In genomic region chr12:93426406-93426805, GRCh38 we compare ENCODE assay signal across 13 cellular contexts. TPM values are rescaled to one million over a fixed set of nuclear protein-coding genes. Genes with fewer than 3 reads are reported as not detected.
A peak's percentile ranks its signal among the peaks of the same experiment; 100 is the strongest.
DNase-seq lines count a peak whose midpoint lies in the region; ATAC-seq, FAIRE-seq and TF ChIP-seq lines count a peak whose summit lies in the region.
"Had no signal": no experiment of that assay in that cellular context is flagged by ENCODE, and none has a peak within 500 bp of the region (broad histone marks: within the 10 kb centered on the region; RNA-seq: fewer than 3 reads in every experiment).

No MANE protein-coding gene starts in this region.

- no peak for TF ChIP-seq EP300 in GM12878 (IDR thresholded peaks at IDR 0.05; ENCODE audit: borderline replicate concordance in 1 of 2, control insufficient read depth in 1 of 2, low read depth in 2 of 2, low read length in 2 of 2)

- H3K4me1 ChIP-seq in GM12878 (ENCODE audit: control insufficient read depth, insufficient read depth, low read length) (peaks cover 83% of the 10 kb centered on the region), prostate gland (replicated peaks) (peaks cover 23% of the 10 kb centered on the region), BE2C (peaks cover 7% of the 10 kb centered on the region)

- peaks cover 3% of the 10 kb centered on the region; the same call in 1 of the 2 replicates for H4K20me1 ChIP-seq in GM12878 (ENCODE audit: control insufficient read depth, insufficient read depth)

- DNase-seq in activated CD4-positive, alpha-beta memory T cell treated with anti-CD3 and anti-CD28 coated beads for 36 hours, result no peak
- no peak for DNase-seq in activated CD4-positive, alpha-beta memory T cell treated with anti-CD3 and anti-CD28 coated beads, Interleukin-2, amount 10 ng/mL, durations not matched to agents 7 days and 5 days
- DNase-seq in GM12878 (ENCODE audit: low read depth, low spot score) (no peak), prostate gland (ENCODE audit: low spot score) (no peak), BE2C (no peak), nucleus accumbens (lab: John Stamatoyannopoulos, UW) (no peak), amniotic stem cell (lab: John Stamatoyannopoulos, UW) (no peak)
- DNase-seq: activated effector memory CD4-positive, alpha-beta T cell treated with anti-CD3 and anti-CD28 coated beads, Interleukin-2, amount 50 U/mL, for 16 hours; NCI-H1417; spleen; stimulated activated naive CD4-positive, alpha-beta T cell treated with Interleukin-2 at 50 U/mL for 16 hours had no signal

- H3K9me3 ChIP-seq in GM12878 (replicated peaks; ENCODE audit: control insufficient read depth, insufficient read depth, low read length), result no peaks in the 10 kb centered on the region
- H3K9me3 ChIP-seq in prostate gland, result no peaks in the 10 kb centered on the region
- H3K9me3 ChIP-seq in BE2C, result no peaks in the 10 kb centered on the region
- H3K9me3 ChIP-seq: spleen had no signal

- ATAC-seq in HG02623 (IDR thresholded peaks at IDR 0.05; ENCODE audit: unreplicated experiment) (peak; percentile 34), GM12878 (peak; percentile 35)

- TF ChIP-seq POLR2A in GM12878 (IDR thresholded peaks at IDR 0.05; ENCODE audit: low read depth, low read length) (no peak), prostate gland (IDR thresholded peaks at IDR 0.05) (no peak)

- no TSS peak for BruUV-seq in GM12878 (replicated peaks; lab: Mats Ljungman, UMichigan)

- H3K9me3 Mint-ChIP-seq in activated CD4-positive, alpha-beta memory T cell treated with anti-CD3 and anti-CD28 coated beads for 36 hours, result no peaks in the 10 kb centered on the region
- H3K9me3 Mint-ChIP-seq in activated CD4-positive, alpha-beta memory T cell treated with anti-CD3 and anti-CD28 coated beads, Interleukin-2, amount 10 ng/mL, durations not matched to agents 7 days and 5 days, result no peaks in the 10 kb centered on the region

- RAD21 ChIA-PET in GM12878 (lab: Charles Lee; ENCODE audit: unreplicated experiment), result interaction anchor here (0.6 to 8.5 kb wide), 11 partner anchors 11 to 677 kb away, joined by 3 to 145 read pairs (median 3); no protein-coding TSS in a partner anchor

- peak overlapping the region; percentile 66 for H3K27ac Mint-ChIP-seq in activated CD4-positive, alpha-beta memory T cell treated with anti-CD3 and anti-CD28 coated beads for 36 hours
- H3K27ac Mint-ChIP-seq in activated CD4-positive, alpha-beta memory T cell treated with anti-CD3 and anti-CD28 coated beads, Interleukin-2, amount 10 ng/mL, durations not matched to agents 7 days and 5 days, result no peak overlapping the region

- H3K4me3 Mint-ChIP-seq in activated CD4-positive, alpha-beta memory T cell treated with anti-CD3 and anti-CD28 coated beads for 36 hours, result no peak overlapping the region
- H3K4me3 Mint-ChIP-seq in activated CD4-positive, alpha-beta memory T cell treated with anti-CD3 and anti-CD28 coated beads, Interleukin-2, amount 10 ng/mL, durations not matched to agents 7 days and 5 days, result no peak overlapping the region

- H3K36me3 ChIP-seq in GM12878 (ENCODE audit: control insufficient read depth in 2 of 2, insufficient read depth in 2 of 2, low read length in 1 of 2), result peaks cover 0 to 2% of the 10 kb centered on the region in 2 experiments; a peak in 1 of 4 replicates
- no peaks in the 10 kb centered on the region for H3K36me3 ChIP-seq in prostate gland
- no peaks in the 10 kb centered on the region for H3K36me3 ChIP-seq in BE2C
- H3K36me3 ChIP-seq: spleen had no signal

- H3K79me2 ChIP-seq in GM12878 (ENCODE audit: control insufficient read depth, insufficient read depth, low read length), result peaks cover 98% of the 10 kb centered on the region

- TF ChIP-seq RAD21 in GM12878 (IDR thresholded peaks at IDR 0.05; ENCODE audit: insufficient read depth, low read depth, low read length), result no peak

- H3K27me3 Mint-ChIP-seq in activated CD4-positive, alpha-beta memory T cell treated with anti-CD3 and anti-CD28 coated beads for 36 hours, result no peaks in the 10 kb centered on the region
- H3K27me3 Mint-ChIP-seq in activated CD4-positive, alpha-beta memory T cell treated with anti-CD3 and anti-CD28 coated beads, Interleukin-2, amount 10 ng/mL, durations not matched to agents 7 days and 5 days, result no peaks in the 10 kb centered on the region

- TF ChIP-seq CTCF in GM12878 (IDR thresholded peaks at IDR 0.05 in 2 of 3, conservative IDR thresholded peaks at IDR 0.05 in 1 of 3; ENCODE audit: control insufficient read depth in 2 of 3, extremely low read depth in 1 of 3, insufficient read depth in 1 of 3, low read depth in 3 of 3, low read length in 3 of 3) (no peak), prostate gland (IDR thresholded peaks at IDR 0.05) (no peak), BE2C (IDR thresholded peaks at IDR 0.05; ENCODE audit: low read depth, low read length) (no peak)

- H3K9ac ChIP-seq in GM12878 (ENCODE audit: control insufficient read depth, insufficient read depth, low read length), result no peak overlapping the region

- no peak for FAIRE-seq in GM12878 (lab: Jason Lieb, UNC)
- FAIRE-seq: A204.1 had no signal

- SMC1A ChIA-PET in GM12878 (lab: Charles Lee; ENCODE audit: uncharacterized antibody, unreplicated experiment), result interaction anchor here (0.6 to 5.7 kb wide), 16 partner anchors 10 to 452 kb away, joined by 3 to 76 read pairs (median 4); partner anchors contain the start of gene MRPL42

- CTCF ChIA-PET in activated CD4-positive, alpha-beta memory T cell treated with anti-CD3 and anti-CD28 coated beads for 36 hours (lab: Charles Lee), result interaction anchor here (0.9 to 1.5 kb wide), 4 partner anchors 8 to 439 kb away, joined by 3 to 8 read pairs (median 4); no protein-coding TSS in a partner anchor
- CTCF ChIA-PET in activated CD4-positive, alpha-beta memory T cell treated with anti-CD3 and anti-CD28 coated beads, Interleukin-2, amount 10 ng/mL, durations not matched to agents 7 days and 5 days (lab: Charles Lee), result interaction anchor here (0.7 to 2.0 kb wide), 4 partner anchors 10 to 675 kb away, joined by 3 to 5 read pairs (median 4); no protein-coding TSS in a partner anchor
- CTCF ChIA-PET in GM12878 (lab: Yijun Ruan, JAX), result interaction anchor here (0.6 to 8.3 kb wide), 4 partner anchors 9 to 85 kb away, joined by 3 to 163 read pairs (median 10); no protein-coding TSS in a partner anchor

- intact Hi-C loops in activated CD4-positive, alpha-beta memory T cell treated with anti-CD3 and anti-CD28 coated beads for 36 hours (cut with micrococcal nuclease), result no loop called here
- intact Hi-C loops in GM12878 (cut with micrococcal nuclease; ENCODE audit: unreplicated experiment), result no loop called here
- intact Hi-C loops in prostate gland (cut with DNase I), result no loop called here

- peak overlapping the region; percentile 83 for H3K4me2 ChIP-seq in GM12878 (ENCODE audit: control insufficient read depth, insufficient read depth)

- POLR2A ChIA-PET in activated CD4-positive, alpha-beta memory T cell treated with anti-CD3 and anti-CD28 coated beads for 36 hours (lab: Charles Lee), result interaction anchor here (0.7 to 0.8 kb wide), 2 partner anchors 8 to 1646 kb away, joined by 3 read pairs; no protein-coding TSS in a partner anchor
- POLR2A ChIA-PET in activated CD4-positive, alpha-beta memory T cell treated with anti-CD3 and anti-CD28 coated beads, Interleukin-2, amount 10 ng/mL, durations not matched to agents 7 days and 5 days (lab: Charles Lee), result interaction anchor here (2.0 to 2.3 kb wide), 2 partner anchors 10 to 16 kb away, joined by 6 to 10 read pairs; partner anchors contain the start of gene UBE2N
- POLR2A ChIA-PET in GM12878 (lab: Charles Lee), result interaction anchor here (0.6 to 5.7 kb wide), 7 partner anchors 9 to 1254 kb away, joined by 3 to 65 read pairs (median 4); no protein-coding TSS in a partner anchor

- H3K4me1 Mint-ChIP-seq in activated CD4-positive, alpha-beta memory T cell treated with anti-CD3 and anti-CD28 coated beads for 36 hours (ENCODE audit: low read depth), result peaks cover 83% of the 10 kb centered on the region
- peaks cover 76% of the 10 kb centered on the region for H3K4me1 Mint-ChIP-seq in activated CD4-positive, alpha-beta memory T cell treated with anti-CD3 and anti-CD28 coated beads, Interleukin-2, amount 10 ng/mL, durations not matched to agents 7 days and 5 days

- H3K27ac ChIP-seq in GM12878 (ENCODE audit: control insufficient read depth, insufficient read depth) (peak overlapping the region; percentile 69), prostate gland (peak overlapping the region; percentile 6 to 46)

- no peak overlapping the region for H2AFZ ChIP-seq in GM12878 (ENCODE audit: control insufficient read depth, low read depth, low read length)

- 0% methylated on average over 1 of the region's 1 CpG for WGBS in GM12878 (ENCODE audit: insufficient coverage, insufficient replicate concordance, low lambda C conversion rate, missing lambda C conversion rate)
- 21% methylated on average over 1 of the region's 1 CpG for WGBS in prostate gland

- in situ Hi-C loops in GM12878 (cut with MboI), result no loop called here

- H3K4me3 ChIP-seq in GM12878, result peak overlapping the region; percentile 53
- H3K4me3 ChIP-seq in prostate gland, result no peak overlapping the region
- H3K4me3 ChIP-seq in BE2C (ENCODE audit: low read depth, low read length), result no peak overlapping the region
- H3K4me3 ChIP-seq: spleen had no signal

- H3K27me3 ChIP-seq in GM12878 (replicated peaks in 1 of 2; ENCODE audit: control insufficient read depth in 2 of 2, insufficient read depth in 2 of 2, low read length in 1 of 2), result no peaks in the 10 kb centered on the region
- no peaks in the 10 kb centered on the region for H3K27me3 ChIP-seq in prostate gland (replicated peaks; ENCODE audit: insufficient read depth)
- no peaks in the 10 kb centered on the region for H3K27me3 ChIP-seq in BE2C
- H3K27me3 ChIP-seq: spleen had no signal

- peaks cover 2% of the 10 kb centered on the region for H3K36me3 Mint-ChIP-seq in activated CD4-positive, alpha-beta memory T cell treated with anti-CD3 and anti-CD28 coated beads for 36 hours
- peaks cover 17% of the 10 kb centered on the region for H3K36me3 Mint-ChIP-seq in activated CD4-positive, alpha-beta memory T cell treated with anti-CD3 and anti-CD28 coated beads, Interleukin-2, amount 10 ng/mL, durations not matched to agents 7 days and 5 days (ENCODE audit: low read depth)

RNA-seq across cellular contexts. Expression of gene UBE2N, which starts 15.3 kb away (rescaled TPM):
- total RNA-seq in activated CD4-positive, alpha-beta memory T cell treated with anti-CD3 and anti-CD28 coated beads for 36 hours, result 100 to 1,000 TPM; 177 TPM
- total RNA-seq in activated CD4-positive, alpha-beta memory T cell treated with anti-CD3 and anti-CD28 coated beads, Interleukin-2, amount 10 ng/mL, durations not matched to agents 7 days and 5 days, result 100 to 1,000 TPM; 159 to 170 TPM
- total RNA-seq in GM12878 (2013; cell fraction: nucleolus; rRNA removed), result 47.0 and 47.3 TPM in 2 replicates
- 316 and 345 TPM in 2 replicates for total RNA-seq in GM12878 (2014; rRNA removed)
- 301 and 306 TPM in 2 replicates for total RNA-seq in GM12878 (2014; rRNA removed; fragmentation: Illumina TruSeq; extraction: Trizol)
- 242 and 243 TPM in 2 replicates for total RNA-seq in GM12878 (2021)
- 39.6 TPM for polyA plus RNA-seq in GM12878 (2011; ENCODE audit: low read depth)
- polyA plus RNA-seq in GM12878 (2011; rRNA removed), result 312 and 365 TPM in 2 replicates
- polyA plus RNA-seq in GM12878 (2011; cell fraction: cytosol; rRNA removed), result 152 and 211 TPM in 2 replicates
- 93.2 and 152 TPM in 2 replicates for polyA plus RNA-seq in GM12878 (2011; cell fraction: nucleus; rRNA removed)
- 190 and 239 TPM in 2 replicates for polyA plus RNA-seq in GM12878 (2012)
- polyA plus RNA-seq in GM12878 (2014; fragmentation: Illumina TruSeq; extraction: Trizol), result 394 and 481 TPM in 2 replicates
- polyA plus RNA-seq in GM12878 (2014; fragmentation: Nextera tagmentation; extraction: Ambion mirVana), result 100 to 1,000 TPM; 699 to 945 TPM
- polyA plus RNA-seq in GM12878 (2014; rRNA removed), result 492 and 503 TPM in 2 replicates
- polyA plus RNA-seq in GM12878 (2016; fragmentation: Nextera tagmentation; extraction: Ambion mirVana), result 100 to 1,000 TPM; 522 to 545 TPM
- 159 and 169 TPM in 2 replicates for polyA minus RNA-seq in GM12878 (2011; rRNA and poly(A)+ RNA removed)
- 60.4 and 74.1 TPM in 2 replicates for polyA minus RNA-seq in GM12878 (2011; cell fraction: cytosol; rRNA and poly(A)+ RNA removed)
- polyA minus RNA-seq in GM12878 (2011; cell fraction: nucleus; rRNA and poly(A)+ RNA removed), result 11.5 and 18.6 TPM in 2 replicates
- total RNA-seq in prostate gland, result 10 to 100 TPM; 49.0 to 71.5 TPM
- 184 TPM for polyA plus RNA-seq in BE2C (2012; ENCODE audit: insufficient read depth, insufficient read length, low read depth)

RNA-seq across cellular contexts. Expression of gene MRPL42, which starts 40.9 kb away (rescaled TPM):
- 10 to 100 TPM; 65.0 to 67.6 TPM for total RNA-seq in activated CD4-positive, alpha-beta memory T cell treated with anti-CD3 and anti-CD28 coated beads for 36 hours
- total RNA-seq in activated CD4-positive, alpha-beta memory T cell treated with anti-CD3 and anti-CD28 coated beads, Interleukin-2, amount 10 ng/mL, durations not matched to agents 7 days and 5 days, result 10 to 100 TPM; 57.2 to 58.0 TPM
- 69.6 and 75.3 TPM in 2 replicates for total RNA-seq in GM12878 (2013; cell fraction: nucleolus; rRNA removed)
- total RNA-seq in GM12878 (2014; rRNA removed) (65.1 and 84.1 TPM in 2 replicates), GM12878 (2014; rRNA removed; fragmentation: Illumina TruSeq; extraction: Trizol) (78.1 and 82.3 TPM in 2 replicates), GM12878 (2021) (77.9 and 81.0 TPM in 2 replicates), prostate gland (10 to 100 TPM; 39.8 to 64.9 TPM)
- polyA plus RNA-seq in GM12878 (2011; ENCODE audit: low read depth), result 54.8 TPM
- polyA plus RNA-seq in GM12878 (2011; rRNA removed) (132 and 211 TPM in 2 replicates), GM12878 (2014; fragmentation: Illumina TruSeq; extraction: Trizol) (120 and 147 TPM in 2 replicates), GM12878 (2014; fragmentation: Nextera tagmentation; extraction: Ambion mirVana) (100 to 1,000 TPM; 281 to 427 TPM), GM12878 (2014; rRNA removed) (55.0 and 87.6 TPM in 2 replicates), GM12878 (2016; fragmentation: Nextera tagmentation; extraction: Ambion mirVana) (100 to 1,000 TPM; 174 to 181 TPM)
- polyA plus RNA-seq in GM12878 (2011; cell fraction: cytosol; rRNA removed), result 42.2 and 80.1 TPM in 2 replicates
- 35.0 and 35.5 TPM in 2 replicates for polyA plus RNA-seq in GM12878 (2011; cell fraction: nucleus; rRNA removed)
- 40.2 and 48.4 TPM in 2 replicates for polyA plus RNA-seq in GM12878 (2012)
- 43.2 and 110 TPM in 2 replicates for polyA minus RNA-seq in GM12878 (2011; rRNA and poly(A)+ RNA removed)
- polyA minus RNA-seq in GM12878 (2011; cell fraction: cytosol; rRNA and poly(A)+ RNA removed), result 16.0 and 20.5 TPM in 2 replicates
- polyA minus RNA-seq in GM12878 (2011; cell fraction: nucleus; rRNA and poly(A)+ RNA removed), result 12.8 and 13.7 TPM in 2 replicates
- 50.4 TPM for polyA plus RNA-seq in BE2C (2012; ENCODE audit: insufficient read depth, insufficient read length, low read depth)

RNA-seq across cellular contexts. Expression of gene NUDT4, which starts 48.7 kb away (rescaled TPM):
- 10 to 100 TPM; 58.2 TPM for total RNA-seq in activated CD4-positive, alpha-beta memory T cell treated with anti-CD3 and anti-CD28 coated beads for 36 hours
- 10 to 100 TPM; 44.2 to 47.3 TPM for total RNA-seq in activated CD4-positive, alpha-beta memory T cell treated with anti-CD3 and anti-CD28 coated beads, Interleukin-2, amount 10 ng/mL, durations not matched to agents 7 days and 5 days
- total RNA-seq in GM12878 (2013; cell fraction: nucleolus; rRNA removed), result 56.5 and 57.3 TPM in 2 replicates
- 70.4 and 77.0 TPM in 2 replicates for total RNA-seq in GM12878 (2014; rRNA removed)
- total RNA-seq in GM12878 (2014; rRNA removed; fragmentation: Illumina TruSeq; extraction: Trizol), result 89.9 and 91.6 TPM in 2 replicates
- total RNA-seq in GM12878 (2021), result 81.1 and 82.9 TPM in 2 replicates
- 27.8 TPM for polyA plus RNA-seq in GM12878 (2011; ENCODE audit: low read depth)
- 61.8 and 103 TPM in 2 replicates for polyA plus RNA-seq in GM12878 (2011; rRNA removed)
- polyA plus RNA-seq in GM12878 (2011; cell fraction: cytosol; rRNA removed), result 20.3 and 24.5 TPM in 2 replicates
- polyA plus RNA-seq in GM12878 (2011; cell fraction: nucleus; rRNA removed), result 9.7 and 12.0 TPM in 2 replicates
- 60.5 and 61.5 TPM in 2 replicates for polyA plus RNA-seq in GM12878 (2012)
- 84.0 and 110 TPM in 2 replicates for polyA plus RNA-seq in GM12878 (2014; fragmentation: Illumina TruSeq; extraction: Trizol)
- polyA plus RNA-seq in GM12878 (2014; fragmentation: Nextera tagmentation; extraction: Ambion mirVana), result 10 to 100 TPM; 26.6 to 36.6 TPM
- polyA plus RNA-seq in GM12878 (2014; rRNA removed), result 53.3 and 56.8 TPM in 2 replicates
- 10 to 100 TPM; 27.0 to 64.4 TPM for polyA plus RNA-seq in GM12878 (2016; fragmentation: Nextera tagmentation; extraction: Ambion mirVana)
- 27.8 and 40.1 TPM in 2 replicates for polyA minus RNA-seq in GM12878 (2011; rRNA and poly(A)+ RNA removed)
- 21.4 and 23.3 TPM in 2 replicates for polyA minus RNA-seq in GM12878 (2011; cell fraction: cytosol; rRNA and poly(A)+ RNA removed)
- polyA minus RNA-seq in GM12878 (2011; cell fraction: nucleus; rRNA and poly(A)+ RNA removed), result 11.8 and 22.6 TPM in 2 replicates
- 100 to 1,000 TPM; 138 to 241 TPM for total RNA-seq in prostate gland
- polyA plus RNA-seq in BE2C (2012; ENCODE audit: insufficient read depth, insufficient read length, low read depth), result 23.5 TPM
